Comparison of ENCODE assay signal across 1 cellular context in the genomic region with DNA sequence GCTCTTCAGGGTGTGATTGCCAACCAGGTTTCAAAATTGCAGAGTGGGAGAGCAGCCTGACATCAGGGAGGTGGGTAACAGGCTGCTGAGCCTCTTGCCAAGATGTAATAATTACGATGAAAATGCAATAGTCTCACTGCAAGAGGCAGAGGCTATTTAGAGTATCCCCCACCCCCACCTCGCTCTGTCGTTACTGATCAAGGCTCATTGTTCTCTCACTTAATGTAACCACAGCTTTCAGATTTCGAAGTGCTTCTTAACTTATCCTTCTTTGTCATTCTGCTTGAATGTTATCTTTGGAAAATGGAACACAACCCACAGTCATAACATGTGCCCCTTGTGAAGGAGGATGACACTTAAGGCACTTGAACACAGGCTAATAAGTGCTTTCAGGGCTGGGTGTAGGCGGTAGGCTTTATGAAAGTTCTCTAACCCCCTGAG.
TF ChIP-seq lines count a peak whose summit lies in the region.

No MANE protein-coding gene starts in this region.

TF ChIP-seq in H1, 55 proteins besides CTCF, POLR2A, EP300 and RAD21:
- TF ChIP-seq SAP30 (IDR thresholded peaks at IDR 0.05; ENCODE audit: insufficient read depth, insufficient replicate concordance, low read length) (no peak), RBBP5 (IDR thresholded peaks at IDR 0.05; ENCODE audit: borderline replicate concordance, low read depth, low read length) (no peak), TEAD4 (IDR thresholded peaks at IDR 0.05; ENCODE audit: low read depth, low read length) (no peak), TCF12 (IDR thresholded peaks at IDR 0.05; ENCODE audit: low read depth, low read length) (no peak), TAF7 (optimal IDR thresholded peaks at IDR 0.05; ENCODE audit: borderline replicate concordance, low read depth, low read length) (no peak), BACH1 (IDR thresholded peaks at IDR 0.05; ENCODE audit: low read length) (no peak), ASH2L (IDR thresholded peaks at IDR 0.05; ENCODE audit: low read length) (no peak), HDAC6 (IDR thresholded peaks at IDR 0.05; ENCODE audit: low read depth, low read length) (no peak), SRF (IDR thresholded peaks at IDR 0.05; ENCODE audit: low read depth, low read length) (no peak), ATF3 (IDR thresholded peaks at IDR 0.05; ENCODE audit: insufficient read depth, low read depth, low read length) (no peak), SIX5 (IDR thresholded peaks at IDR 0.05; ENCODE audit: low read depth, low read length) (no peak), RFX5 (IDR thresholded peaks at IDR 0.05; ENCODE audit: borderline replicate concordance, low read depth, low read length) (no peak)
TF ChIP-seq in H1: peak in this region for 0.
